ENCODE assay signal across 13 cellular contexts in the genomic region with DNA sequence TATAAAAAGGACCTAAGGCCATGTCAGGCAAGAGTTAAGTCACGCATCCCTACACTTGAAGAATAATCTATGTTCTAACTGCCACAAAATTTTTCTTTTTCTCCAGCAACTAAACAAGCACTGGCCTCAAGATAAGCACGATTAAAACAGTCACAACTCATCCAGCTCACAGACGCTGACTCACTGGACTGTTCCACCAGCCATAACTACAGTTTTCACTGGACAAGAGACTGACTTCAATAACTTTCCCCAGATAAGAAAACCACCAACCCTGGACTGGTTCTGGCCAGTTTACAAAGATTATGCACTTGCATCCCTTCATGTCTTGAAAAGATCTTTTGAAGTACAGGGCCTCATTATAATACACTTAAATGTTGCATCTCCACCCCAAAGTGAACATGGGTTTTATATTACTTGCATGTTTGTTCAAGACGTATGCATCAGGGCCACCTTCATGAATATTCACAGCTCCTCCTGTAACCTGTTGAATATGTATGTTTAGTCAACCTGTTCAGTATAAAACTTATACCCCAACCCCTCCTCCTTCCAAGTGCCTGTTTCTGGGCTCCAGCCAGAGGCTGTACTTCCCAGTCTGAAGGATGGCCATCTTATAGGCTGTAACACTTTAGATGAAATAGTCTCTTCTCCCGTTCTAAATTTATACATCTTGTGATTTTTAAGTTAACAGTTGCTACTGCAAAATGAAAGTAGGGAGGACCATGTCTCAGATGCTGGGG.
DNase-seq lines count a peak whose midpoint lies in the region; ATAC-seq, FAIRE-seq and TF ChIP-seq lines count a peak whose summit lies in the region.
"Had no signal": no experiment of that assay in that cellular context is flagged by ENCODE, and none has a peak within 500 bp of the region (broad histone marks: within the 10 kb centered on the region; RNA-seq: fewer than 3 reads in every experiment).

No MANE protein-coding gene starts in this region.

- H3K4me1 ChIP-seq in kidney (ENCODE audit: control insufficient read depth in 1 of 2, insufficient read depth in 1 of 2, low read depth in 1 of 2, low read length in 2 of 2): no peaks in the 10 kb centered on the region

- H3K27ac ChIP-seq in kidney (ENCODE audit: low read depth in 2 of 2, low read length in 2 of 2): no peak overlapping the region
- H3K27ac ChIP-seq: gastroesophageal sphincter, HL-60 had no signal

- no peaks in the 10 kb centered on the region for H3K9me3 Mint-ChIP-seq in Calu3 (ENCODE audit: low read depth, unreplicated experiment)
- peaks cover 6% of the 10 kb centered on the region for H3K9me3 Mint-ChIP-seq in mesothelial cell of epicardium
- H3K9me3 Mint-ChIP-seq: natural killer cell treated with Interleukin-12 subunit alpha and Interleukin-12 subunit beta and Interleukin-15 and Interleukin-18, amount 100 ng/mL, for 72 hours had no signal

- intact Hi-C loops in Calu3 (cut with micrococcal nuclease; ENCODE audit: unreplicated experiment): no loop called here
- intact Hi-C loops in kidney (cut with DNase I): no loop called here

- H3K4me1 Mint-ChIP-seq in Calu3 (ENCODE audit: low read depth, unreplicated experiment) (peaks cover 23% of the 10 kb centered on the region), mesothelial cell of epicardium (peaks cover 24% of the 10 kb centered on the region)

- ATAC-seq in HG03354 (IDR thresholded peaks at IDR 0.05; ENCODE audit: poor library complexity, severe bottlenecking, unreplicated experiment): no peak
- ATAC-seq in GM19035 (IDR thresholded peaks at IDR 0.05; ENCODE audit: unreplicated experiment): no peak
- ATAC-seq: gastroesophageal sphincter; natural killer cell treated with Interleukin-12 subunit alpha and Interleukin-12 subunit beta and Interleukin-15 and Interleukin-18, amount 100 ng/mL, for 72 hours had no signal

- H3K36me3 ChIP-seq in bronchial epithelial cell (ENCODE audit: control insufficient read depth, insufficient read depth, low read length) (no peaks in the 10 kb centered on the region), kidney (ENCODE audit: control insufficient read depth in 1 of 2, insufficient read depth in 2 of 2, low read length in 2 of 2) (no peaks in the 10 kb centered on the region)
- H3K36me3 ChIP-seq: gastroesophageal sphincter had no signal

- H3K27ac Mint-ChIP-seq in Calu3 (ENCODE audit: unreplicated experiment) (no peak overlapping the region), mesothelial cell of epicardium (peak overlapping the region; percentile 73)
- H3K27ac Mint-ChIP-seq: activated naive CD8-positive, alpha-beta T cell; natural killer cell treated with Interleukin-12 subunit alpha and Interleukin-12 subunit beta and Interleukin-15 and Interleukin-18, amount 100 ng/mL, for 72 hours had no signal

- H3K36me3 Mint-ChIP-seq in Calu3 (ENCODE audit: insufficient read depth, unreplicated experiment) (no peaks in the 10 kb centered on the region), mesothelial cell of epicardium (no peaks in the 10 kb centered on the region)
- H3K36me3 Mint-ChIP-seq: activated naive CD8-positive, alpha-beta T cell; natural killer cell treated with Interleukin-12 subunit alpha and Interleukin-12 subunit beta and Interleukin-15 and Interleukin-18, amount 100 ng/mL, for 72 hours had no signal

- H3K9me3 ChIP-seq in kidney (ENCODE audit: control insufficient read depth in 1 of 2, low read length in 2 of 2): no peaks in the 10 kb centered on the region
- H3K9me3 ChIP-seq: gastroesophageal sphincter had no signal

- FAIRE-seq in bronchial epithelial cell (lab: Jason Lieb, UNC): peak; percentile 93
- FAIRE-seq in kidney (lab: Jason Lieb, UNC): no peak
- FAIRE-seq: H1 had no signal

- H3K27me3 Mint-ChIP-seq in Calu3 (ENCODE audit: unreplicated experiment): peaks cover under 1% of the 10 kb centered on the region
- no peaks in the 10 kb centered on the region for H3K27me3 Mint-ChIP-seq in mesothelial cell of epicardium (ENCODE audit: low read depth)

- no peak overlapping the region for H3K4me3 Mint-ChIP-seq in Calu3 (ENCODE audit: low read depth, unreplicated experiment)
- no peak overlapping the region for H3K4me3 Mint-ChIP-seq in mesothelial cell of epicardium
- H3K4me3 Mint-ChIP-seq: activated naive CD8-positive, alpha-beta T cell; natural killer cell treated with Interleukin-12 subunit alpha and Interleukin-12 subunit beta and Interleukin-15 and Interleukin-18, amount 100 ng/mL, for 72 hours had no signal

- H3K27me3 ChIP-seq in bronchial epithelial cell (ENCODE audit: control insufficient read depth, insufficient read depth, low read length): no peaks in the 10 kb centered on the region
- H3K27me3 ChIP-seq: gastroesophageal sphincter had no signal

- no peak overlapping the region for H3K4me3 ChIP-seq in bronchial epithelial cell (ENCODE audit: low read depth, low read length)
- no peak overlapping the region for H3K4me3 ChIP-seq in kidney (ENCODE audit: low read length in 2 of 2)
- H3K4me3 ChIP-seq: gastroesophageal sphincter had no signal

- H3K9ac ChIP-seq in kidney (ENCODE audit: low read length in 2 of 2): no peak overlapping the region

- peak; percentile 38 for DNase-seq in Calu3
- peak; percentile 44 for DNase-seq in LHCN-M2 (ENCODE audit: low read depth)
- peak; percentile 64 for DNase-seq in bronchial epithelial cell (ENCODE audit: low read depth)
- no peak for DNase-seq in mesothelial cell of epicardium (ENCODE audit: low spot score in 2 of 2, unreplicated experiment in 2 of 2)
- DNase-seq in COR-L47 (lab: John Stamatoyannopoulos, UW): no peak
- no peak for DNase-seq in kidney

- BruUV-seq in Calu3 (replicated peaks; lab: Mats Ljungman, UMichigan): no TSS peak

- CTCF ChIA-PET in Calu3 (lab: Charles Lee): interaction anchor here (0.7 to 1.3 kb wide), 4 partner anchors 15 to 300 kb away, joined by 3 to 6 read pairs (median 3); no protein-coding TSS in a partner anchor

- TF ChIP-seq CTCF in Calu3 (IDR thresholded peaks at IDR 0.05; ENCODE audit: unreplicated experiment) (no peak), bronchial epithelial cell (IDR thresholded peaks at IDR 0.05; ENCODE audit: insufficient read depth, low read length, severe bottlenecking) (no peak), mesothelial cell of epicardium (IDR thresholded peaks at IDR 0.05; ENCODE audit: unreplicated experiment) (no peak), kidney (IDR thresholded peaks at IDR 0.05; ENCODE audit: borderline replicate concordance, extremely low read depth, insufficient read depth) (no peak)

Comparison
In these comparisons a context has a peak if more than half of its experiments do, and no peak if none do; other contexts are left out.
1. DNase-seq: peak in Calu3 (single experiment), LHCN-M2 (single experiment) and bronchial epithelial cell (single experiment); none in mesothelial cell of epicardium (0 of 2), COR-L47 (single experiment) and kidney (single experiment).